ENCODE assay signal across 8 cellular contexts in genomic region chr3:124557433-124558232, GRCh38.
DNase-seq lines count a peak whose midpoint lies in the region; ATAC-seq lines count a peak whose summit lies in the region.

No MANE protein-coding gene starts in this region.

- H3K27ac ChIP-seq in mesenchymal stem cell (ENCODE audit: low read length, poor library complexity, severe bottlenecking), result no peak overlapping the region

- no peak overlapping the region for H3K4me3 Mint-ChIP-seq in activated naive CD4-positive, alpha-beta T cell treated with anti-CD3 and anti-CD28 coated beads for 36 hours

- H3K4me2 ChIP-seq in mesenchymal stem cell (ENCODE audit: low read length, poor library complexity, severe bottlenecking), result no peak overlapping the region

- no peak overlapping the region for H3K27ac Mint-ChIP-seq in activated naive CD4-positive, alpha-beta T cell treated with anti-CD3 and anti-CD28 coated beads for 36 hours

- H3K14ac ChIP-seq in mesenchymal stem cell (ENCODE audit: low read length in 2 of 2), result no peak overlapping the region

- no peak overlapping the region for H3K4ac ChIP-seq in mesenchymal stem cell (ENCODE audit: low read depth in 1 of 2, low read length in 2 of 2)

- CTCF ChIA-PET in activated naive CD4-positive, alpha-beta T cell treated with anti-CD3 and anti-CD28 coated beads for 36 hours (lab: Charles Lee), result interaction anchor here (0.7 to 12.1 kb wide), 6 partner anchors 9 to 131 kb away, joined by 3 to 238 read pairs (median 8); no protein-coding TSS in a partner anchor

- DNase-seq in EL (peak; percentile 82), NCI-H2107 (lab: John Stamatoyannopoulos, UW) (peak; percentile 22), astrocyte of the hippocampus (ENCODE audit: low read depth, low spot score) (peak; percentile 32), mesenchymal stem cell (peak; percentile 41), NCI-H82 treated with DMSO at 0.1 percent for 48 hours (lab: John Stamatoyannopoulos, UW; ENCODE audit: unreplicated experiment) (no peak), NCI-H82 (lab: John Stamatoyannopoulos, UW) (no peak)
- no peak for DNase-seq in activated naive CD4-positive, alpha-beta T cell treated with anti-CD3 and anti-CD28 coated beads for 36 hours

- no peaks in the 10 kb centered on the region for H3K79me1 ChIP-seq in mesenchymal stem cell (replicated peaks; ENCODE audit: low read length, poor library complexity, severe bottlenecking)

- intact Hi-C loops in activated naive CD4-positive, alpha-beta T cell treated with anti-CD3 and anti-CD28 coated beads for 36 hours (cut with micrococcal nuclease), result loop anchor here (10.0 kb wide), 1 partner anchor 543 kb away; no protein-coding TSS in a partner anchor

- peak overlapping the region; percentile 31 for H2AK5ac ChIP-seq in mesenchymal stem cell (ENCODE audit: low read length, severe bottlenecking)

- H3K18ac ChIP-seq in mesenchymal stem cell (ENCODE audit: low read depth in 1 of 2, low read length in 2 of 2), result no peak overlapping the region

- H3K9me3 ChIP-seq in mesenchymal stem cell (ENCODE audit: control insufficient read depth, low read length), result no peaks in the 10 kb centered on the region

- no peaks in the 10 kb centered on the region for H3K9me3 Mint-ChIP-seq in activated naive CD4-positive, alpha-beta T cell treated with anti-CD3 and anti-CD28 coated beads for 36 hours

- H3K23ac ChIP-seq in mesenchymal stem cell (ENCODE audit: low read length in 2 of 2), result no peak overlapping the region

- H3K4me1 ChIP-seq in mesenchymal stem cell (ENCODE audit: control insufficient read depth, insufficient read depth, low read depth, low read length), result peaks cover 14% of the 10 kb centered on the region

- H3K36me3 ChIP-seq in mesenchymal stem cell (ENCODE audit: control insufficient read depth in 1 of 2, insufficient read depth in 2 of 2, low read depth in 1 of 2, low read length in 2 of 2), result no peaks in the 10 kb centered on the region

- ATAC-seq in HG02840 (IDR thresholded peaks at IDR 0.05; ENCODE audit: low FRiP score, unreplicated experiment), result no peak

- H3K4me3 ChIP-seq in mesenchymal stem cell (ENCODE audit: insufficient read depth in 1 of 2, low read depth in 1 of 2, low read length in 2 of 2), result no peak overlapping the region

- H2BK15ac ChIP-seq in mesenchymal stem cell (ENCODE audit: low read depth, poor library complexity, severe bottlenecking), result no peak overlapping the region

- H3K27me3 Mint-ChIP-seq in activated naive CD4-positive, alpha-beta T cell treated with anti-CD3 and anti-CD28 coated beads for 36 hours (ENCODE audit: low read depth), result peaks cover 17% of the 10 kb centered on the region

- H3K9ac ChIP-seq in mesenchymal stem cell (ENCODE audit: low read length), result no peak overlapping the region

- peak overlapping the region; percentile 49 for H2AFZ ChIP-seq in mesenchymal stem cell (ENCODE audit: low read depth, low read length)

- H4K8ac ChIP-seq in mesenchymal stem cell (ENCODE audit: low read length), result no peak overlapping the region

- H3K36me3 Mint-ChIP-seq in activated naive CD4-positive, alpha-beta T cell treated with anti-CD3 and anti-CD28 coated beads for 36 hours (ENCODE audit: low read depth), result no peaks in the 10 kb centered on the region

- H2BK120ac ChIP-seq in mesenchymal stem cell (ENCODE audit: low read depth, low read length), result no peak overlapping the region

- H2BK12ac ChIP-seq in mesenchymal stem cell (ENCODE audit: low read length in 2 of 2), result peak overlapping the region in 1 of 2 experiments; percentile 57

- H3K4me1 Mint-ChIP-seq in activated naive CD4-positive, alpha-beta T cell treated with anti-CD3 and anti-CD28 coated beads for 36 hours (ENCODE audit: low read depth), result peaks cover 3% of the 10 kb centered on the region

- WGBS in mesenchymal stem cell, result 65% methylated on average over 4 of the region's 5 CpGs

- no peak overlapping the region for H2BK5ac ChIP-seq in mesenchymal stem cell (ENCODE audit: low read depth, low read length, poor library complexity, severe bottlenecking)

- peaks cover 20 to 29% of the 10 kb centered on the region in 2 experiments for H3K27me3 ChIP-seq in mesenchymal stem cell (ENCODE audit: control insufficient read depth in 1 of 2, insufficient read depth in 1 of 2, low read length in 2 of 2)

- H4K91ac ChIP-seq in mesenchymal stem cell (ENCODE audit: low read length), result no peak overlapping the region

Comparison
In these comparisons a context has a peak if more than half of its experiments do, and no peak if none do; other contexts are left out.
1. DNase-seq: peak in EL (single experiment), NCI-H2107 (single experiment), astrocyte of the hippocampus (single experiment) and mesenchymal stem cell (single experiment); none in NCI-H82 treated with DMSO at 0.1 percent for 48 hours (single experiment), activated naive CD4-positive, alpha-beta T cell treated with anti-CD3 and anti-CD28 coated beads for 36 hours (single experiment) and NCI-H82 (single experiment).